ENCODE assay signal across 25 cellular contexts in the genomic region with DNA sequence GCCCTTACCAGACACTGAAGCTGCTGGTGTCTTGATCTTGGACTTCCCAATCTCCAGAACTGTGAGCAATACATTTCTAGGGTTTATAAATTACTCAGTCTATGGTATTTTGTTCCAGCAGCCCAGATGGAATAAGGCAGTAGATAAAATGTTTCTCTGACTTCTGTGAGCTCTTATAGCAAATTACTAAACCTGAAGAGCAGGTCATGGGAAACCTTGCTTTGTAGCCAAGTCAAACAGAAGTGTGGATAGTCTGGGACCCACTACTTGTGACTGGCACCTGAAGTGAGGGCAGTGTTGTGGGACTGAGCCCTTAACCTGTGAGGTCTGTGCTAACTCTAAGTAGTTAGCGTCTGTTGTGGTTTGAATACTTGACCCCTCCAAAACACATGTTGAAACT. TPM values are rescaled to one million over a fixed set of nuclear protein-coding genes. Genes with fewer than 3 reads are reported as not detected.
"Had no signal": no experiment of that assay in that cellular context is flagged by ENCODE, and none has a peak within 500 bp of the region (broad histone marks: within the 10 kb centered on the region; RNA-seq: fewer than 3 reads in every experiment).

No MANE protein-coding gene starts in this region.

- H3K4me3 Mint-ChIP-seq: effector memory CD8-positive, alpha-beta T cell; endodermal cell; mesothelial cell of epicardium had no signal

- H3K4me3 ChIP-seq: coronary artery, esophagus squamous epithelium, gastrocnemius medialis, heart right ventricle, lower lobe of right lung, mucosa of descending colon had no signal

- H3K27ac ChIP-seq: coronary artery, epithelial cell of prostate, esophagus squamous epithelium, gastrocnemius medialis, heart right ventricle, lower lobe of right lung had no signal

- H3K27ac Mint-ChIP-seq: endodermal cell, mesothelial cell of epicardium had no signal

- H3K9me3 ChIP-seq: esophagus squamous epithelium, gastrocnemius medialis, heart right ventricle, lower lobe of right lung, mucosa of descending colon had no signal

- DNase-seq: effector CD8-positive, alpha-beta T cell; effector memory CD8-positive, alpha-beta T cell; endodermal cell; erythroblast; esophagus squamous epithelium; foreskin fibroblast; foreskin melanocyte; gastrocnemius medialis; glutamatergic neuron; heart right ventricle; hippocampal formation; left cardiac atrium; left ventricle myocardium superior; lower lobe of right lung; mesenchymal stem cell; mucosa of descending colon; naive B cell had no signal

- H3K27me3 ChIP-seq: esophagus squamous epithelium, gastrocnemius medialis, heart right ventricle had no signal

- ATAC-seq: effector memory CD8-positive, alpha-beta T cell; esophagus mucosa; gastrocnemius medialis; heart right ventricle; left cardiac atrium; left lobe of liver; left ventricle myocardium superior; lower lobe of right lung; mucosa of descending colon had no signal

- H3K36me3 Mint-ChIP-seq: mesothelial cell of epicardium had no signal

- H3K9me3 Mint-ChIP-seq: effector memory CD8-positive, alpha-beta T cell; endodermal cell; mesothelial cell of epicardium had no signal

- H3K4me1 Mint-ChIP-seq: endodermal cell had no signal

- H3K36me3 ChIP-seq: esophagus squamous epithelium, gastrocnemius medialis, heart right ventricle, lower lobe of right lung had no signal

RNA-seq across cellular contexts. Expression of a gene that starts 41.5 kb away (rescaled TPM):
- total RNA-seq: endodermal cell, glomerular endothelial cell, kidney epithelial cell, mesothelial cell of epicardium, myocyte had no signal
